2 cellular contexts compared by ENCODE assay signal in the genomic region with DNA sequence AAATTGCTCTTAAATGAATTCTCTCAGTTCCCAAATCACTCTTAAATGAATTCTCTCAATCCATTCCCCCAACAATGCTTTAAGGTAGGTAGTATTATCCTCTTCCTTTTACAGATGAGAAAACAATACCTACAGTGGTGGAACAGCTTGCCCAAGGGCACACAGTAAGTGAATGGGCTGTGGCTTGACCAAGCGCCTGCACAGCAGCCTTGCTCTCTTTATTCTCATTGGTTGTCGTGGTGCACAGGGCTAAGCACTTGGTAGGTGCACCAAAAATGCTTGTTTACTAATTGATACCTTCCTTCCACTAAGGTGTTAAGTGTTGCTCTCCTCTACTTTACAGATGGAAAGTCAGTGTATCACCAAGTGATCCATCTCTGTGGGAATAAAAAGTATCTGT.
TF ChIP-seq lines count a peak whose summit lies in the region.

No MANE protein-coding gene starts in this region.

TF ChIP-seq in GM23338, 12 proteins besides CTCF, POLR2A, EP300 and RAD21 (continued from another document and continues in another):
- TF ChIP-seq, protein P1, sequence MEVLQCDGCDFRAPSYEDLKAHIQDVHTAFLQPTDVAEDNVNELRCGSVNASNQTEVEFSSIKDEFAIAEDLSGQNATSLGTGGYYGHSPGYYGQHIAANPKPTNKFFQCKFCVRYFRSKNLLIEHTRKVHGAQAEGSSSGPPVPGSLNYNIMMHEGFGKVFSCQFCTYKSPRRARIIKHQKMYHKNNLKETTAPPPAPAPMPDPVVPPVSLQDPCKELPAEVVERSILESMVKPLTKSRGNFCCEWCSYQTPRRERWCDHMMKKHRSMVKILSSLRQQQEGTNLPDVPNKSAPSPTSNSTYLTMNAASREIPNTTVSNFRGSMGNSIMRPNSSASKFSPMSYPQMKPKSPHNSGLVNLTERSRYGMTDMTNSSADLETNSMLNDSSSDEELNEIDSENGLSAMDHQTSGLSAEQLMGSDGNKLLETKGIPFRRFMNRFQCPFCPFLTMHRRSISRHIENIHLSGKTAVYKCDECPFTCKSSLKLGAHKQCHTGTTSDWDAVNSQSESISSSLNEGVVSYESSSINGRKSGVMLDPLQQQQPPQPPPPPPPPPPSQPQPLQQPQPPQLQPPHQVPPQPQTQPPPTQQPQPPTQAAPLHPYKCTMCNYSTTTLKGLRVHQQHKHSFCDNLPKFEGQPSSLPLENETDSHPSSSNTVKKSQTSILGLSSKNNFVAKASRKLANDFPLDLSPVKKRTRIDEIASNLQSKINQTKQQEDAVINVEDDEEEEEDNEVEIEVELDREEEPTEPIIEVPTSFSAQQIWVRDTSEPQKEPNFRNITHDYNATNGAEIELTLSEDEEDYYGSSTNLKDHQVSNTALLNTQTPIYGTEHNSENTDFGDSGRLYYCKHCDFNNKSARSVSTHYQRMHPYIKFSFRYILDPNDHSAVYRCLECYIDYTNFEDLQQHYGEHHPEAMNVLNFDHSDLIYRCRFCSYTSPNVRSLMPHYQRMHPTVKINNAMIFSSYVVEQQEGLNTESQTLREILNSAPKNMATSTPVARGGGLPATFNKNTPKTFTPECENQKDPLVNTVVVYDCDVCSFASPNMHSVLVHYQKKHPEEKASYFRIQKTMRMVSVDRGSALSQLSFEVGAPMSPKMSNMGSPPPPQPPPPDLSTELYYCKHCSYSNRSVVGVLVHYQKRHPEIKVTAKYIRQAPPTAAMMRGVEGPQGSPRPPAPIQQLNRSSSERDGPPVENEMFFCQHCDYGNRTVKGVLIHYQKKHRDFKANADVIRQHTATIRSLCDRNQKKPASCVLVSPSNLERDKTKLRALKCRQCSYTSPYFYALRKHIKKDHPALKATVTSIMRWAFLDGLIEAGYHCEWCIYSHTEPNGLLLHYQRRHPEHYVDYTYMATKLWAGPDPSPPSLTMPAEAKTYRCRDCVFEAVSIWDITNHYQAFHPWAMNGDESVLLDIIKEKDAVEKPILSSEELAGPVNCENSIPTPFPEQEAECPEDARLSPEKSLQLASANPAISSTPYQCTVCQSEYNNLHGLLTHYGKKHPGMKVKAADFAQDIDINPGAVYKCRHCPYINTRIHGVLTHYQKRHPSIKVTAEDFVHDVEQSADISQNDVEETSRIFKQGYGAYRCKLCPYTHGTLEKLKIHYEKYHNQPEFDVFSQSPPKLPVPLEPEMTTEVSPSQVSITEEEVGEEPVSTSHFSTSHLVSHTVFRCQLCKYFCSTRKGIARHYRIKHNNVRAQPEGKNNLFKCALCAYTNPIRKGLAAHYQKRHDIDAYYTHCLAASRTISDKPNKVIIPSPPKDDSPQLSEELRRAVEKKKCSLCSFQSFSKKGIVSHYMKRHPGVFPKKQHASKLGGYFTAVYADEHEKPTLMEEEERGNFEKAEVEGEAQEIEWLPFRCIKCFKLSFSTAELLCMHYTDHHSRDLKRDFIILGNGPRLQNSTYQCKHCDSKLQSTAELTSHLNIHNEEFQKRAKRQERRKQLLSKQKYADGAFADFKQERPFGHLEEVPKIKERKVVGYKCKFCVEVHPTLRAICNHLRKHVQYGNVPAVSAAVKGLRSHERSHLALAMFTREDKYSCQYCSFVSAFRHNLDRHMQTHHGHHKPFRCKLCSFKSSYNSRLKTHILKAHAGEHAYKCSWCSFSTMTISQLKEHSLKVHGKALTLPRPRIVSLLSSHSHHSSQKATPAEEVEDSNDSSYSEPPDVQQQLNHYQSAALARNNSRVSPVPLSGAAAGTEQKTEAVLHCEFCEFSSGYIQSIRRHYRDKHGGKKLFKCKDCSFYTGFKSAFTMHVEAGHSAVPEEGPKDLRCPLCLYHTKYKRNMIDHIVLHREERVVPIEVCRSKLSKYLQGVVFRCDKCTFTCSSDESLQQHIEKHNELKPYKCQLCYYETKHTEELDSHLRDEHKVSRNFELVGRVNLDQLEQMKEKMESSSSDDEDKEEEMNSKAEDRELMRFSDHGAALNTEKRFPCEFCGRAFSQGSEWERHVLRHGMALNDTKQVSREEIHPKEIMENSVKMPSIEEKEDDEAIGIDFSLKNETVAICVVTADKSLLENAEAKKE (CRISPR knock-in tag; IDR thresholded peaks at IDR 0.05) = no peak
- no peak for TF ChIP-seq EZH2phosphoT487 (IDR thresholded peaks at IDR 0.05; ENCODE audit: unreplicated experiment)
- no peak for TF ChIP-seq EZH2 (IDR thresholded peaks at IDR 0.05; ENCODE audit: low read depth, unreplicated experiment)
- no peak for TF ChIP-seq ZNF114 (CRISPR knock-in tag; IDR thresholded peaks at IDR 0.05)
- no peak for TF ChIP-seq POLR2AphosphoS5 (IDR thresholded peaks at IDR 0.05; ENCODE audit: low read depth)
- no peak for TF ChIP-seq NANOG (IDR thresholded peaks at IDR 0.05; ENCODE audit: borderline replicate concordance)
- TF ChIP-seq, protein P2, sequence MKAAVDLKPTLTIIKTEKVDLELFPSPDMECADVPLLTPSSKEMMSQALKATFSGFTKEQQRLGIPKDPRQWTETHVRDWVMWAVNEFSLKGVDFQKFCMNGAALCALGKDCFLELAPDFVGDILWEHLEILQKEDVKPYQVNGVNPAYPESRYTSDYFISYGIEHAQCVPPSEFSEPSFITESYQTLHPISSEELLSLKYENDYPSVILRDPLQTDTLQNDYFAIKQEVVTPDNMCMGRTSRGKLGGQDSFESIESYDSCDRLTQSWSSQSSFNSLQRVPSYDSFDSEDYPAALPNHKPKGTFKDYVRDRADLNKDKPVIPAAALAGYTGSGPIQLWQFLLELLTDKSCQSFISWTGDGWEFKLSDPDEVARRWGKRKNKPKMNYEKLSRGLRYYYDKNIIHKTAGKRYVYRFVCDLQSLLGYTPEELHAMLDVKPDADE (IDR thresholded peaks at IDR 0.05) = no peak
- TF ChIP-seq STAT1 (IDR thresholded peaks at IDR 0.05; ENCODE audit: unreplicated experiment) = no peak
- TF ChIP-seq CREB1 (CRISPR knock-in tag; IDR thresholded peaks at IDR 0.05; ENCODE audit: low read depth) = no peak
- TF ChIP-seq ZNF331 (CRISPR knock-in tag; IDR thresholded peaks at IDR 0.05; ENCODE audit: low read depth) = no peak

TF ChIP-seq in WTC11, 78 proteins besides CTCF, POLR2A, EP300 and RAD21 (continued from another document):
- TF ChIP-seq, protein P3, sequence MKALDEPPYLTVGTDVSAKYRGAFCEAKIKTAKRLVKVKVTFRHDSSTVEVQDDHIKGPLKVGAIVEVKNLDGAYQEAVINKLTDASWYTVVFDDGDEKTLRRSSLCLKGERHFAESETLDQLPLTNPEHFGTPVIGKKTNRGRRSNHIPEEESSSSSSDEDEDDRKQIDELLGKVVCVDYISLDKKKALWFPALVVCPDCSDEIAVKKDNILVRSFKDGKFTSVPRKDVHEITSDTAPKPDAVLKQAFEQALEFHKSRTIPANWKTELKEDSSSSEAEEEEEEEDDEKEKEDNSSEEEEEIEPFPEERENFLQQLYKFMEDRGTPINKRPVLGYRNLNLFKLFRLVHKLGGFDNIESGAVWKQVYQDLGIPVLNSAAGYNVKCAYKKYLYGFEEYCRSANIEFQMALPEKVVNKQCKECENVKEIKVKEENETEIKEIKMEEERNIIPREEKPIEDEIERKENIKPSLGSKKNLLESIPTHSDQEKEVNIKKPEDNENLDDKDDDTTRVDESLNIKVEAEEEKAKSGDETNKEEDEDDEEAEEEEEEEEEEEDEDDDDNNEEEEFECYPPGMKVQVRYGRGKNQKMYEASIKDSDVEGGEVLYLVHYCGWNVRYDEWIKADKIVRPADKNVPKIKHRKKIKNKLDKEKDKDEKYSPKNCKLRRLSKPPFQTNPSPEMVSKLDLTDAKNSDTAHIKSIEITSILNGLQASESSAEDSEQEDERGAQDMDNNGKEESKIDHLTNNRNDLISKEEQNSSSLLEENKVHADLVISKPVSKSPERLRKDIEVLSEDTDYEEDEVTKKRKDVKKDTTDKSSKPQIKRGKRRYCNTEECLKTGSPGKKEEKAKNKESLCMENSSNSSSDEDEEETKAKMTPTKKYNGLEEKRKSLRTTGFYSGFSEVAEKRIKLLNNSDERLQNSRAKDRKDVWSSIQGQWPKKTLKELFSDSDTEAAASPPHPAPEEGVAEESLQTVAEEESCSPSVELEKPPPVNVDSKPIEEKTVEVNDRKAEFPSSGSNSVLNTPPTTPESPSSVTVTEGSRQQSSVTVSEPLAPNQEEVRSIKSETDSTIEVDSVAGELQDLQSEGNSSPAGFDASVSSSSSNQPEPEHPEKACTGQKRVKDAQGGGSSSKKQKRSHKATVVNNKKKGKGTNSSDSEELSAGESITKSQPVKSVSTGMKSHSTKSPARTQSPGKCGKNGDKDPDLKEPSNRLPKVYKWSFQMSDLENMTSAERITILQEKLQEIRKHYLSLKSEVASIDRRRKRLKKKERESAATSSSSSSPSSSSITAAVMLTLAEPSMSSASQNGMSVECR (CRISPR knock-in tag; IDR thresholded peaks at IDR 0.05; ENCODE audit: borderline replicate concordance) = no peak
- TF ChIP-seq, protein P4, sequence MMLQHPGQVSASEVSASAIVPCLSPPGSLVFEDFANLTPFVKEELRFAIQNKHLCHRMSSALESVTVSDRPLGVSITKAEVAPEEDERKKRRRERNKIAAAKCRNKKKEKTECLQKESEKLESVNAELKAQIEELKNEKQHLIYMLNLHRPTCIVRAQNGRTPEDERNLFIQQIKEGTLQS (CRISPR knock-in tag; conservative IDR thresholded peaks at IDR 0.05) = no peak
- TF ChIP-seq, protein P5, sequence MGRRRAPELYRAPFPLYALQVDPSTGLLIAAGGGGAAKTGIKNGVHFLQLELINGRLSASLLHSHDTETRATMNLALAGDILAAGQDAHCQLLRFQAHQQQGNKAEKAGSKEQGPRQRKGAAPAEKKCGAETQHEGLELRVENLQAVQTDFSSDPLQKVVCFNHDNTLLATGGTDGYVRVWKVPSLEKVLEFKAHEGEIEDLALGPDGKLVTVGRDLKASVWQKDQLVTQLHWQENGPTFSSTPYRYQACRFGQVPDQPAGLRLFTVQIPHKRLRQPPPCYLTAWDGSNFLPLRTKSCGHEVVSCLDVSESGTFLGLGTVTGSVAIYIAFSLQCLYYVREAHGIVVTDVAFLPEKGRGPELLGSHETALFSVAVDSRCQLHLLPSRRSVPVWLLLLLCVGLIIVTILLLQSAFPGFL (CRISPR knock-in tag; IDR thresholded peaks at IDR 0.05; ENCODE audit: borderline replicate concordance) = no peak
- TF ChIP-seq OVOL2 (CRISPR knock-in tag; IDR thresholded peaks at IDR 0.05; ENCODE audit: borderline replicate concordance) (no peak), JUN (CRISPR knock-in tag; IDR thresholded peaks at IDR 0.05) (no peak), IRF2 (CRISPR knock-in tag; IDR thresholded peaks at IDR 0.05; ENCODE audit: borderline replicate concordance, low read depth) (no peak), MYBL2 (CRISPR knock-in tag; IDR thresholded peaks at IDR 0.05) (no peak), ETV6 (CRISPR knock-in tag; IDR thresholded peaks at IDR 0.05) (no peak), FOXJ3 (CRISPR knock-in tag; IDR thresholded peaks at IDR 0.05; ENCODE audit: borderline replicate concordance) (no peak), GABPB1 (CRISPR knock-in tag; IDR thresholded peaks at IDR 0.05) (no peak)
- TF ChIP-seq, protein P6, sequence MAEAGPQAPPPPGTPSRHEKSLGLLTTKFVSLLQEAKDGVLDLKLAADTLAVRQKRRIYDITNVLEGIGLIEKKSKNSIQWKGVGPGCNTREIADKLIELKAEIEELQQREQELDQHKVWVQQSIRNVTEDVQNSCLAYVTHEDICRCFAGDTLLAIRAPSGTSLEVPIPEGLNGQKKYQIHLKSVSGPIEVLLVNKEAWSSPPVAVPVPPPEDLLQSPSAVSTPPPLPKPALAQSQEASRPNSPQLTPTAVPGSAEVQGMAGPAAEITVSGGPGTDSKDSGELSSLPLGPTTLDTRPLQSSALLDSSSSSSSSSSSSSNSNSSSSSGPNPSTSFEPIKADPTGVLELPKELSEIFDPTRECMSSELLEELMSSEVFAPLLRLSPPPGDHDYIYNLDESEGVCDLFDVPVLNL (CRISPR knock-in tag; IDR thresholded peaks at IDR 0.05; ENCODE audit: borderline replicate concordance, low read depth) = no peak
